18 cellular contexts compared by ENCODE assay signal in genomic region chr10:62616885-62617635, GRCh38.
A peak's percentile ranks its signal among the peaks of the same experiment; 100 is the strongest.
DNase-seq lines count a peak whose midpoint lies in the region; TF ChIP-seq lines count a peak whose summit lies in the region.
"Had no signal": no experiment of that assay in that cellular context is flagged by ENCODE, and none has a peak within 500 bp of the region (broad histone marks: within the 10 kb centered on the region; RNA-seq: fewer than 3 reads in every experiment).

No MANE protein-coding gene starts in this region.

- POLR2A ChIA-PET in A673 (lab: Charles Lee; ENCODE audit: low non-redundant PET): no interaction called here

- H3K4me1 ChIP-seq in A673 (ENCODE audit: insufficient read depth, low read length, poor library complexity, severe bottlenecking) (peaks cover 23% of the 10 kb centered on the region), Karpas-422 (ENCODE audit: low read length) (peaks cover 40% of the 10 kb centered on the region)
- H3K4me1 ChIP-seq: Caco-2, right lobe of liver, transverse colon had no signal

- no peaks in the 10 kb centered on the region for H3K36me3 ChIP-seq in A673 (ENCODE audit: insufficient read depth, low read length, poor library complexity, severe bottlenecking)
- H3K36me3 ChIP-seq in Karpas-422 (ENCODE audit: insufficient read depth, low read length): no peaks in the 10 kb centered on the region
- H3K36me3 ChIP-seq: MG63, right lobe of liver, transverse colon had no signal

- H3K9me2 ChIP-seq in Karpas-422 (replicated peaks; ENCODE audit: insufficient read depth, low read length): no peaks in the 10 kb centered on the region

- H3K9me3 ChIP-seq in A673 (ENCODE audit: low read depth, low read length, poor library complexity, severe bottlenecking) (no peaks in the 10 kb centered on the region), Karpas-422 (ENCODE audit: low read length) (no peaks in the 10 kb centered on the region)
- H3K9me3 ChIP-seq: Caco-2, MG63, right lobe of liver, transverse colon had no signal

- H3K9ac ChIP-seq in Karpas-422 (ENCODE audit: low read length): no peak overlapping the region

- no peak overlapping the region for H3K4me2 ChIP-seq in Karpas-422 (ENCODE audit: low read depth, low read length, poor library complexity, severe bottlenecking)

- peak overlapping the region in 1 of 2 donors; percentile 42 for H3K4me3 Mint-ChIP-seq in CD14-positive monocyte
- H3K4me3 Mint-ChIP-seq: activated CD4-positive, alpha-beta memory T cell treated with anti-CD3 and anti-CD28 coated beads for 36 hours had no signal

- H4K20me1 ChIP-seq in Karpas-422 (ENCODE audit: insufficient read depth, low read depth, low read length): no peaks in the 10 kb centered on the region

- peaks cover 0 to 5% (median under 1%) of the 10 kb centered on the region in 3 donors for H3K27me3 Mint-ChIP-seq in CD14-positive monocyte (ENCODE audit: low read depth in 3 of 3)
- H3K27me3 Mint-ChIP-seq: activated CD4-positive, alpha-beta memory T cell treated with anti-CD3 and anti-CD28 coated beads for 36 hours had no signal

- H3K4me1 Mint-ChIP-seq in CD14-positive monocyte: peaks cover 80% of the 10 kb centered on the region

- H3K9me3 Mint-ChIP-seq in CD14-positive monocyte: peaks cover 0 to 3% (median 0%) of the 10 kb centered on the region in 7 donors
- H3K9me3 Mint-ChIP-seq: activated CD4-positive, alpha-beta memory T cell treated with anti-CD3 and anti-CD28 coated beads for 36 hours had no signal

- peak; percentile 44 for DNase-seq in A673 (ENCODE audit: low spot score)
- DNase-seq in CD14-positive monocyte (ENCODE audit: low spot score): no peak
- peak; percentile 69 for DNase-seq in Karpas-422
- peak; percentile 11 for DNase-seq in ecto neural progenitor cell (ENCODE audit: low spot score)
- DNase-seq in stimulated activated CD4-positive, alpha-beta T cell treated with anti-CD3 and anti-CD28 coated beads, Interleukin-12 subunit alpha, Interleukin-12 subunit beta, amount 100 ng/mL, for 4 hours: no peak
- DNase-seq in caudate nucleus (lab: John Stamatoyannopoulos, UW): no peak
- no peak for DNase-seq in posterior vena cava (ENCODE audit: low spot score)
- DNase-seq in MV-4-11 (lab: John Stamatoyannopoulos, UW): no peak
- DNase-seq: activated CD4-positive, alpha-beta memory T cell treated with anti-CD3 and anti-CD28 coated beads for 36 hours; Caco-2; H7; MG63; NCI-H187 treated with DMSO at 0.1 percent for 48 hours; NCI-H446 treated with DMSO at 0.1 percent for 48 hours; right lobe of liver; stimulated activated naive CD4-positive, alpha-beta T cell; transverse colon had no signal

- H3K79me2 ChIP-seq in Karpas-422 (ENCODE audit: low read length): no peaks in the 10 kb centered on the region

- intact Hi-C loops in A673 (cut with micrococcal nuclease; ENCODE audit: unreplicated experiment): loop anchor here (10.0 kb wide), 1 partner anchor 388 kb away; no protein-coding TSS in a partner anchor
- intact Hi-C loops in CD14-positive monocyte (cut with micrococcal nuclease): no loop called here
- intact Hi-C loops in posterior vena cava (cut with DNase I): no loop called here

- H3K27ac ChIP-seq in A673 (ENCODE audit: low read depth, low read length, poor library complexity, severe bottlenecking): no peak overlapping the region
- no peak overlapping the region for H3K27ac ChIP-seq in Karpas-422 (ENCODE audit: low read length)
- no peak overlapping the region for H3K27ac ChIP-seq in caudate nucleus (ENCODE audit: low read depth, low read length)
- H3K27ac ChIP-seq: right lobe of liver, transverse colon had no signal

- H2AFZ ChIP-seq in Karpas-422 (ENCODE audit: low read length): no peak overlapping the region

- TF ChIP-seq CTCF in A673 (conservative IDR thresholded peaks at IDR 0.05; ENCODE audit: low read depth, low read length): 0 out of 2 replicates have a peak, but pooled peaks have one; percentile 14
- no peak for TF ChIP-seq CTCF in CD14-positive monocyte (IDR thresholded peaks at IDR 0.05)

- CTCF ChIA-PET in A673 (lab: Charles Lee): no interaction called here

- peaks cover 6% of the 10 kb centered on the region in 2 donors for H3K36me3 Mint-ChIP-seq in CD14-positive monocyte
- H3K36me3 Mint-ChIP-seq: activated CD4-positive, alpha-beta memory T cell treated with anti-CD3 and anti-CD28 coated beads for 36 hours had no signal

- peak overlapping the region; percentile 92 to 97 (median 95) for H3K27ac Mint-ChIP-seq in CD14-positive monocyte
- H3K27ac Mint-ChIP-seq: activated CD4-positive, alpha-beta memory T cell treated with anti-CD3 and anti-CD28 coated beads for 36 hours; activated naive CD4-positive, alpha-beta T cell treated with anti-CD3 and anti-CD28 coated beads, Interleukin-2, amount 50 U/mL, for 72 hours had no signal

- H3K4me3 ChIP-seq in A673 (ENCODE audit: low read depth, low read length, poor library complexity, severe bottlenecking) (no peak overlapping the region), Karpas-422 (ENCODE audit: low read length) (no peak overlapping the region)
- H3K4me3 ChIP-seq: MG63, right lobe of liver, transverse colon had no signal

- BruUV-seq in A673 (replicated peaks; lab: Mats Ljungman, UMichigan): no TSS peak

- H3K27me3 ChIP-seq in A673 (replicated peaks; ENCODE audit: insufficient read depth, low read depth, low read length, poor library complexity): no peaks in the 10 kb centered on the region
- no peaks in the 10 kb centered on the region for H3K27me3 ChIP-seq in Karpas-422 (ENCODE audit: low read length)
- H3K27me3 ChIP-seq: MG63, right lobe of liver, transverse colon had no signal

Comparison
In these comparisons a context has a peak if more than half of its experiments do, and no peak if none do; other contexts are left out.
1. DNase-seq: peak in A673 (single experiment), Karpas-422 (single experiment) and ecto neural progenitor cell (single experiment); none in CD14-positive monocyte (single experiment), stimulated activated CD4-positive, alpha-beta T cell treated with anti-CD3 and anti-CD28 coated beads, Interleukin-12 subunit alpha, Interleukin-12 subunit beta, amount 100 ng/mL, for 4 hours (single experiment), caudate nucleus (0 of 61), posterior vena cava (single experiment) and MV-4-11 (single experiment).